Comparison of ENCODE assay signal across 34 cellular contexts in genomic region chrX:3141031-3141430, GRCh38.
"Had no signal": no experiment of that assay in that cellular context is flagged by ENCODE, and none has a peak within 500 bp of the region (broad histone marks: within the 10 kb centered on the region; RNA-seq: fewer than 3 reads in every experiment).

No MANE protein-coding gene starts in this region.

- H3K79me2 ChIP-seq: parathyroid adenoma had no signal

- H3K36me3 ChIP-seq: esophagus squamous epithelium, heart right ventricle, sigmoid colon, stomach, suprapubic skin, tibial artery had no signal

- H3K36me3 Mint-ChIP-seq: mesothelial cell of epicardium; stimulated activated memory B cell treated with anti-CD40 and anti-IgM and Interleukin-4, amounts not matched to agents 10 μg/mL and 1 μg/mL and 100 μg/mL, for 72 hours had no signal

- H3K27ac ChIP-seq: body of pancreas, epithelial cell of prostate, esophagus squamous epithelium, foreskin keratinocyte, heart right ventricle, parathyroid adenoma, psoas muscle, sigmoid colon, stomach, suprapubic skin, tibial artery, VCaP had no signal

- H3K27me3 ChIP-seq: body of pancreas, esophagus squamous epithelium, foreskin keratinocyte, sigmoid colon, stomach, suprapubic skin, tibial artery had no signal

- H3K9me3 ChIP-seq: body of pancreas, esophagus squamous epithelium, psoas muscle, sigmoid colon, stomach, suprapubic skin, tibial artery had no signal

- H3K4me1 ChIP-seq: foreskin keratinocyte, parathyroid adenoma, psoas muscle, sigmoid colon, stomach, suprapubic skin, tibial artery had no signal

- H3K4me3 ChIP-seq: body of pancreas, esophagus squamous epithelium, heart right ventricle, psoas muscle, sigmoid colon, stomach, suprapubic skin, tibial artery had no signal

- H2AFZ ChIP-seq: parathyroid adenoma had no signal

- H3K27ac Mint-ChIP-seq: activated CD4-positive, alpha-beta memory T cell treated with anti-CD3 and anti-CD28 coated beads for 36 hours; activated naive CD4-positive, alpha-beta T cell treated with anti-CD3 and anti-CD28 coated beads for 36 hours; activated naive CD8-positive, alpha-beta T cell treated with anti-CD3 and anti-CD28 coated beads, Interleukin-2, amount 10 ng/mL, durations not matched to agents 7 days and 5 days; activated T-helper 1 cell treated with anti-CD3 and anti-CD28 coated beads, Interleukin-12 subunit alpha, Interleukin-12 subunit beta, Interleukin-2, Interleukin-4 antibody, amounts not matched to agents 30 ng/mL and 10 ng/mL and 1 ng/mL, durations not matched to agents 14 hours and 24 hours and 36 hours; mesothelial cell of epicardium; naive B cell; T-helper 1 cell treated with Interleukin-12 subunit alpha and Interleukin-12 subunit beta and Interleukin-4 antibody, amounts not matched to agents 30 μg/mL and 1 μg/mL, for 36 hours had no signal

- H3K4me3 Mint-ChIP-seq: activated CD4-positive, alpha-beta memory T cell treated with anti-CD3 and anti-CD28 coated beads for 36 hours; activated naive CD4-positive, alpha-beta T cell treated with anti-CD3 and anti-CD28 coated beads for 36 hours; activated naive CD8-positive, alpha-beta T cell treated with anti-CD3 and anti-CD28 coated beads, Interleukin-2, amount 10 ng/mL, durations not matched to agents 7 days and 5 days; activated T-helper 1 cell treated with anti-CD3 and anti-CD28 coated beads, Interleukin-12 subunit alpha, Interleukin-12 subunit beta, Interleukin-2, Interleukin-4 antibody, amounts not matched to agents 30 ng/mL and 10 ng/mL and 1 ng/mL, durations not matched to agents 14 hours and 24 hours and 36 hours; mesothelial cell of epicardium; naive B cell; neural crest cell; stimulated activated memory B cell treated with anti-CD40 and anti-IgM and Interleukin-4, amounts not matched to agents 10 μg/mL and 1 μg/mL and 100 μg/mL, for 72 hours; T-helper 1 cell treated with Interleukin-12 subunit alpha and Interleukin-12 subunit beta and Interleukin-4 antibody, amounts not matched to agents 30 μg/mL and 1 μg/mL, for 36 hours had no signal

- DNase-seq: activated CD4-positive, alpha-beta memory T cell treated with anti-CD3 and anti-CD28 coated beads for 36 hours; activated CD4-positive, alpha-beta T cell treated with anti-CD3 and anti-CD28 coated beads for 48 hours; activated CD8-positive, alpha-beta memory T cell treated with anti-CD3 and anti-CD28 coated beads, Interleukin-2, amount 50 U/mL, for 4 hours; activated effector memory CD4-positive, alpha-beta T cell treated with anti-CD3 and anti-CD28 coated beads, Interleukin-2, amount 50 U/mL, for 16 hours; activated naive CD4-positive, alpha-beta T cell treated with anti-CD3 and anti-CD28 coated beads for 36 hours; activated naive CD8-positive, alpha-beta T cell treated with anti-CD3 and anti-CD28 coated beads, Interleukin-2, amount 10 ng/mL, durations not matched to agents 7 days and 5 days; activated T-cell treated with anti-CD3 and anti-CD28 coated beads, Interleukin-2, amount 50 U/mL, for 1 hour; amniotic stem cell; body of pancreas; dermis blood vessel endothelial cell; effector CD4-positive, alpha-beta T cell; esophagus squamous epithelium; foreskin keratinocyte; heart right ventricle; naive B cell; nucleus accumbens; psoas muscle; sigmoid colon; small intestine; stimulated activated CD4-positive, alpha-beta T cell treated with anti-CD3 and anti-CD28 coated beads, Interleukin-4, amount 100 ng/mL, for 4 hours; stimulated activated CD8-positive, alpha-beta memory T cell treated with anti-CD3 and anti-CD28 coated beads, Interleukin-4, amount 100 ng/mL, for 48 hours; stomach; T-helper 9 cell; tibial artery had no signal

- H3K27me3 Mint-ChIP-seq: activated CD4-positive, alpha-beta memory T cell treated with anti-CD3 and anti-CD28 coated beads for 36 hours; activated naive CD8-positive, alpha-beta T cell treated with anti-CD3 and anti-CD28 coated beads, Interleukin-2, amount 10 ng/mL, durations not matched to agents 7 days and 5 days; naive B cell; stimulated activated memory B cell treated with anti-CD40 and anti-IgM and Interleukin-4, amounts not matched to agents 10 μg/mL and 1 μg/mL and 100 μg/mL, for 72 hours had no signal

- ATAC-seq: activated CD4-positive, CD25-positive, alpha-beta regulatory T cell treated with anti-CD3 and anti-CD28 coated beads, Interleukin-2, amount 50 U/mL, for 24 hours; foreskin keratinocyte; heart right ventricle; psoas muscle; stimulated activated memory B cell treated with anti-CD40 and anti-IgM and Interleukin-4, amounts not matched to agents 10 μg/mL and 1 μg/mL and 100 μg/mL, for 72 hours had no signal
